31 cellular contexts compared by ENCODE assay signal in the genomic region with DNA sequence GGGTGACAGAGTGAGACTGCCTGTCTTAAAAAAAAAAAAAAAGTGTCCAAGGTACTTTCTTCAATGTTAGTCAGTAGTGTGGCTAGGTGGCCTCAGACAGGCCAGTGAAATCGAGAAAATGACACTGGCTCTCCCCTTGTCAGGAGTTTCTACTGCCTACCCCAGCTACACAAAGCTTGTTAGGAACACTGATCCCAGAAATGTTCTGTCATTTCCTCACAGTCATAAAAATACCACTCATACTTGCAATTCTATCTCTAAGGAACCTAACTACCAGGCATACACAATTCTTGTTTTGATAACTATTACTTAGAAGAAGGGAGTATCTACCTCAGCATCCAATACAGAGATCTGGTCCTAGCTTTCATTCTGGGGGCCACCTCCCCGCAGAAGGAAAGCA. TPM values are rescaled to one million over a fixed set of nuclear protein-coding genes. Genes with fewer than 3 reads are reported as not detected.
DNase-seq lines count a peak whose midpoint lies in the region; ATAC-seq, FAIRE-seq and TF ChIP-seq lines count a peak whose summit lies in the region.
"Had no signal": no experiment of that assay in that cellular context is flagged by ENCODE, and none has a peak within 500 bp of the region (broad histone marks: within the 10 kb centered on the region; RNA-seq: fewer than 3 reads in every experiment).

No MANE protein-coding gene starts in this region.

- peak overlapping the region in 1 of 2 donors; percentile 74 for H3K27ac Mint-ChIP-seq in activated naive CD4-positive, alpha-beta T cell treated with anti-CD3 and anti-CD28 coated beads, Interleukin-2, amount 50 U/mL, for 72 hours
- H3K27ac Mint-ChIP-seq: activated CD8-positive, alpha-beta T cell treated with anti-CD3 and anti-CD28 coated beads for 36 hours; progenitor cell of endocrine pancreas had no signal

- peaks cover 11 to 16% of the 10 kb centered on the region in 2 donors for H3K36me3 Mint-ChIP-seq in activated naive CD4-positive, alpha-beta T cell treated with anti-CD3 and anti-CD28 coated beads, Interleukin-2, amount 50 U/mL, for 72 hours

- WGBS in transverse colon (ENCODE audit: low coverage in 1 of 2), 2 donors, result 85 to 100% methylated on average over 1 to 2 of the region's 2 CpGs

- FAIRE-seq in urothelium cell line (lab: Jason Lieb, UNC), result no peak
- FAIRE-seq: colon, frontal cortex, GM19239, H54, K562, RCC 7860 had no signal

- no peaks in the 10 kb centered on the region for H3K9me3 ChIP-seq in adipocyte (ENCODE audit: control insufficient read depth, low read length)
- no peaks in the 10 kb centered on the region for H3K9me3 ChIP-seq in transverse colon
- H3K9me3 ChIP-seq: breast epithelium, tibial nerve had no signal

- in situ Hi-C loops in transverse colon (cut with MboI; ENCODE audit: low pct_ligation_motif_present in 1 of 4, low pct_unique_long_range_greater_than_20kb in 1 of 4, low sequenced_read_pairs in 3 of 4), result no loop called here

- peak; percentile 30 to 56 for ATAC-seq in activated naive CD4-positive, alpha-beta T cell treated with anti-CD3 and anti-CD28 coated beads, Interleukin-2, amount 50 U/mL, for 72 hours
- no peak for ATAC-seq in esophagus mucosa
- ATAC-seq: activated CD8-positive, alpha-beta T cell treated with anti-CD3 and anti-CD28 coated beads for 36 hours; K562 had no signal

- TF ChIP-seq EP300 in transverse colon (IDR thresholded peaks at IDR 0.05; ENCODE audit: low read depth), result no peak

- no peak for TF ChIP-seq CTCF in transverse colon (IDR thresholded peaks at IDR 0.05)

- intact Hi-C loops in transverse colon (cut with DNase I; ENCODE audit: low total_unique reads), result no loop called here

- H3K4me3 ChIP-seq in adipocyte (ENCODE audit: low read length), result no peak overlapping the region
- no peak overlapping the region for H3K4me3 ChIP-seq in transverse colon
- H3K4me3 ChIP-seq: BLaER1 treated with 17β-estradiol and CSF1 and Interleukin-3, amounts not matched to agents 10 nM and 100 nM; breast epithelium; K562; skin epidermis; tibial nerve had no signal

- H3K27me3 ChIP-seq in adipocyte (replicated peaks; ENCODE audit: control insufficient read depth, insufficient read depth, low read length), result no peaks in the 10 kb centered on the region
- no peaks in the 10 kb centered on the region for H3K27me3 ChIP-seq in transverse colon
- H3K27me3 ChIP-seq: BLaER1 treated with 17β-estradiol and CSF1 and Interleukin-3, amounts not matched to agents 10 nM and 100 nM; breast epithelium; tibial nerve had no signal

- DNase-seq in activated naive CD4-positive, alpha-beta T cell treated with anti-CD3 and anti-CD28 coated beads, Interleukin-2, amount 50 U/mL, for 72 hours (ENCODE audit: low spot score in 2 of 2), result no peak
- no peak for DNase-seq in activated naive CD4-positive, alpha-beta T cell (lab: John Stamatoyannopoulos, UW)
- peak; percentile 38 for DNase-seq in adipocyte (ENCODE audit: low read depth)
- DNase-seq in kidney glomerular epithelial cell (lab: John Stamatoyannopoulos, UW), result peak; percentile 3
- DNase-seq in transverse colon, result no peak
- no peak for DNase-seq in urothelium cell line (ENCODE audit: low spot score)
- DNase-seq in OCI-M2 (lab: John Stamatoyannopoulos, UW; ENCODE audit: unreplicated experiment), result no peak
- DNase-seq: activated CD8-positive, alpha-beta T cell treated with anti-CD3 and anti-CD28 coated beads for 36 hours; activated effector memory CD4-positive, alpha-beta T cell treated with Interleukin-2 at 50 U/mL for 16 hours; amygdala; DMS53; effector CD8-positive, alpha-beta T cell; erythroblast; GDM1; hippocampal formation; NCI-H1105; NCI-H1930; NCI-H2227 treated with DMSO at 0.1 percent for 48 hours; stimulated activated CD8-positive, alpha-beta memory T cell treated with anti-CD3 and anti-CD28 coated beads, Interleukin-4, amount 100 ng/mL, for 48 hours had no signal

- H3K9ac ChIP-seq in adipocyte (ENCODE audit: low read length), result no peak overlapping the region
- H3K9ac ChIP-seq: BLaER1 treated with 17β-estradiol and CSF1 and Interleukin-3, amounts not matched to agents 10 nM and 100 nM had no signal

- no peaks in the 10 kb centered on the region for H3K4me1 ChIP-seq in adipocyte (ENCODE audit: control insufficient read depth, insufficient read depth, low read length)
- H3K4me1 ChIP-seq in transverse colon, result peaks cover 0 to 6% (median 0%) of the 10 kb centered on the region in 4 donors
- H3K4me1 ChIP-seq: breast epithelium, tibial nerve had no signal

- no peak for TF ChIP-seq POLR2A in transverse colon (IDR thresholded peaks at IDR 0.05)

- peak overlapping the region; percentile 0 to 54 (median 28) for H3K27ac ChIP-seq in transverse colon
- H3K27ac ChIP-seq: breast epithelium, skin epidermis, tibial nerve had no signal

- no peaks in the 10 kb centered on the region for H3K9me3 Mint-ChIP-seq in activated naive CD4-positive, alpha-beta T cell treated with anti-CD3 and anti-CD28 coated beads, Interleukin-2, amount 50 U/mL, for 72 hours
- H3K9me3 Mint-ChIP-seq: activated CD8-positive, alpha-beta T cell treated with anti-CD3 and anti-CD28 coated beads for 36 hours had no signal

- H3K36me3 ChIP-seq in adipocyte (ENCODE audit: control insufficient read depth, insufficient read depth, low read length, severe bottlenecking), result peaks cover 88% of the 10 kb centered on the region
- H3K36me3 ChIP-seq in transverse colon, result peaks cover 0 to 68% (median 30%) of the 10 kb centered on the region in 4 donors

RNA-seq across cellular contexts. Expression of a gene that starts 31.3 kb away (rescaled TPM):
- 100 to 1,000 TPM in 1 of 2 donors, 10 to 100 TPM in 1; 77.5 to 129 TPM for total RNA-seq in activated naive CD4-positive, alpha-beta T cell treated with anti-CD3 and anti-CD28 coated beads, Interleukin-2, amount 50 U/mL, for 72 hours
- total RNA-seq in transverse colon (100 to 1,000 TPM; 103 to 142 (median 107) TPM), esophagus mucosa (87.6 TPM)

RNA-seq across cellular contexts. Expression of a gene that starts 33.9 kb away (rescaled TPM):
- not detected for total RNA-seq in activated naive CD4-positive, alpha-beta T cell treated with anti-CD3 and anti-CD28 coated beads, Interleukin-2, amount 50 U/mL, for 72 hours
- total RNA-seq in transverse colon, result 10 to 100 TPM in 1 of 4 donors, 1 to 10 TPM in 2, under 1 TPM in 1; 0.75 to 40.4 (median 1.5) TPM
- 0.08 TPM for total RNA-seq in esophagus mucosa
- total RNA-seq: activated CD8-positive, alpha-beta T cell treated with anti-CD3 and anti-CD28 coated beads for 36 hours; K562 had no signal

RNA-seq across cellular contexts. Expression of a gene that starts 41.3 kb away (rescaled TPM):
- 10 to 100 TPM; 22.3 to 34.5 TPM for total RNA-seq in activated naive CD4-positive, alpha-beta T cell treated with anti-CD3 and anti-CD28 coated beads, Interleukin-2, amount 50 U/mL, for 72 hours
- total RNA-seq in transverse colon, result 100 to 1,000 TPM in 1 of 4 donors, 10 to 100 TPM in 3; 44.0 to 115 (median 59.6) TPM
- 34.0 TPM for total RNA-seq in esophagus mucosa

Comparison
In these comparisons a context has a peak if more than half of its experiments do, and no peak if none do; other contexts are left out.
1. DNase-seq: peak in adipocyte (single experiment) and kidney glomerular epithelial cell (single experiment); none in activated naive CD4-positive, alpha-beta T cell treated with anti-CD3 and anti-CD28 coated beads, Interleukin-2, amount 50 U/mL, for 72 hours (0 of 2), activated naive CD4-positive, alpha-beta T cell (0 of 4), transverse colon (single experiment), urothelium cell line (single experiment) and OCI-M2 (single experiment).